Comparison of ENCODE assay signal across 3 cellular contexts in the genomic region with DNA sequence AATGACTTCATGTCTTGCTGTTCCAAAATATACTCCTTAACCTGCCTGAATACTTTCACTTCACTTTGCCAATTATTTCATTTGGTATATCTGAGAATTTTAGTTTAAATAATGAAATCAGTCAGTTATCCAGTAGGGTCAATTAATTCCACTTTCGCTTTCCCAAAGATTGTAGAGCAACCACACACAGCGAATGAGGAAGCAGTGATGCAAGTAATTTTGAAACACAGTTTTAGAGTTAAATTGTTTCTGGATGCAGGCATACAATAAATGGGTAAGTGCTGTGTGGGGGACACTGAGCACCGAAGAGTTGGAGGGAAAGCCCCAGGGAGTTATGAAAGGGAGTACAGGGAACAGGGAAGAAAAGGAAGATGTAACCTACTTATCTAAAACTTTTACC.
TF ChIP-seq lines count a peak whose summit lies in the region.

No MANE protein-coding gene starts in this region.

TF ChIP-seq in SK-N-SH, 30 proteins besides CTCF, POLR2A, EP300 and RAD21 (continued from another document):
- no peak for TF ChIP-seq NRF1 (IDR thresholded peaks at IDR 0.05; ENCODE audit: low read depth, low read length)
- no peak for TF ChIP-seq FOSL2 (IDR thresholded peaks at IDR 0.05; ENCODE audit: borderline replicate concordance, low read depth)
- TF ChIP-seq, protein P1, sequence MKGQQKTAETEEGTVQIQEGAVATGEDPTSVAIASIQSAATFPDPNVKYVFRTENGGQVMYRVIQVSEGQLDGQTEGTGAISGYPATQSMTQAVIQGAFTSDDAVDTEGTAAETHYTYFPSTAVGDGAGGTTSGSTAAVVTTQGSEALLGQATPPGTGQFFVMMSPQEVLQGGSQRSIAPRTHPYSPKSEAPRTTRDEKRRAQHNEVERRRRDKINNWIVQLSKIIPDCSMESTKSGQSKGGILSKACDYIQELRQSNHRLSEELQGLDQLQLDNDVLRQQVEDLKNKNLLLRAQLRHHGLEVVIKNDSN (IDR thresholded peaks at IDR 0.05; ENCODE audit: borderline replicate concordance, low read depth), result no peak
- TF ChIP-seq, protein P2, sequence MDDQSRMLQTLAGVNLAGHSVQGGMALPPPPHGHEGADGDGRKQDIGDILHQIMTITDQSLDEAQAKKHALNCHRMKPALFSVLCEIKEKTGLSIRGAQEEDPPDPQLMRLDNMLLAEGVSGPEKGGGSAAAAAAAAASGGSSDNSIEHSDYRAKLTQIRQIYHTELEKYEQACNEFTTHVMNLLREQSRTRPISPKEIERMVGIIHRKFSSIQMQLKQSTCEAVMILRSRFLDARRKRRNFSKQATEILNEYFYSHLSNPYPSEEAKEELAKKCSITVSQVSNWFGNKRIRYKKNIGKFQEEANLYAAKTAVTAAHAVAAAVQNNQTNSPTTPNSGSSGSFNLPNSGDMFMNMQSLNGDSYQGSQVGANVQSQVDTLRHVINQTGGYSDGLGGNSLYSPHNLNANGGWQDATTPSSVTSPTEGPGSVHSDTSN (IDR thresholded peaks at IDR 0.05), result no peak
- TF ChIP-seq FOXJ3 (CRISPR knock-in tag; IDR thresholded peaks at IDR 0.05), result no peak
- no peak for TF ChIP-seq GATA2 (CRISPR knock-in tag; IDR thresholded peaks at IDR 0.05)
- no peak for TF ChIP-seq TAF1 (IDR thresholded peaks at IDR 0.05; ENCODE audit: borderline replicate concordance, low read depth, low read length)
- no peak for TF ChIP-seq SIN3A (IDR thresholded peaks at IDR 0.05; ENCODE audit: borderline replicate concordance, low read depth, low read length)
- no peak for TF ChIP-seq FOXM1 (IDR thresholded peaks at IDR 0.05; ENCODE audit: low read depth)
- TF ChIP-seq, protein P3, sequence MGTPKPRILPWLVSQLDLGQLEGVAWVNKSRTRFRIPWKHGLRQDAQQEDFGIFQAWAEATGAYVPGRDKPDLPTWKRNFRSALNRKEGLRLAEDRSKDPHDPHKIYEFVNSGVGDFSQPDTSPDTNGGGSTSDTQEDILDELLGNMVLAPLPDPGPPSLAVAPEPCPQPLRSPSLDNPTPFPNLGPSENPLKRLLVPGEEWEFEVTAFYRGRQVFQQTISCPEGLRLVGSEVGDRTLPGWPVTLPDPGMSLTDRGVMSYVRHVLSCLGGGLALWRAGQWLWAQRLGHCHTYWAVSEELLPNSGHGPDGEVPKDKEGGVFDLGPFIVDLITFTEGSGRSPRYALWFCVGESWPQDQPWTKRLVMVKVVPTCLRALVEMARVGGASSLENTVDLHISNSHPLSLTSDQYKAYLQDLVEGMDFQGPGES (IDR thresholded peaks at IDR 0.05; ENCODE audit: low read depth, low read length), result no peak

TF ChIP-seq in SK-N-SH treated with all-trans-retinoic acid at 6 μM for 48 hours, 23 proteins besides CTCF, POLR2A, EP300 and RAD21 (continued from another document):
- no peak for TF ChIP-seq ZNF565 (CRISPR knock-in tag; conservative IDR thresholded peaks at IDR 0.05; ENCODE audit: low read depth)
- TF ChIP-seq, protein P4, sequence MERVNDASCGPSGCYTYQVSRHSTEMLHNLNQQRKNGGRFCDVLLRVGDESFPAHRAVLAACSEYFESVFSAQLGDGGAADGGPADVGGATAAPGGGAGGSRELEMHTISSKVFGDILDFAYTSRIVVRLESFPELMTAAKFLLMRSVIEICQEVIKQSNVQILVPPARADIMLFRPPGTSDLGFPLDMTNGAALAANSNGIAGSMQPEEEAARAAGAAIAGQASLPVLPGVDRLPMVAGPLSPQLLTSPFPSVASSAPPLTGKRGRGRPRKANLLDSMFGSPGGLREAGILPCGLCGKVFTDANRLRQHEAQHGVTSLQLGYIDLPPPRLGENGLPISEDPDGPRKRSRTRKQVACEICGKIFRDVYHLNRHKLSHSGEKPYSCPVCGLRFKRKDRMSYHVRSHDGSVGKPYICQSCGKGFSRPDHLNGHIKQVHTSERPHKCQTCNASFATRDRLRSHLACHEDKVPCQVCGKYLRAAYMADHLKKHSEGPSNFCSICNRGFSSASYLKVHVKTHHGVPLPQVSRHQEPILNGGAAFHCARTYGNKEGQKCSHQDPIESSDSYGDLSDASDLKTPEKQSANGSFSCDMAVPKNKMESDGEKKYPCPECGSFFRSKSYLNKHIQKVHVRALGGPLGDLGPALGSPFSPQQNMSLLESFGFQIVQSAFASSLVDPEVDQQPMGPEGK (CRISPR knock-in tag; IDR thresholded peaks at IDR 0.05; ENCODE audit: borderline replicate concordance), result no peak
- TF ChIP-seq CSDC2 (CRISPR knock-in tag; IDR thresholded peaks at IDR 0.05), result no peak
- TF ChIP-seq ZFP3 (CRISPR knock-in tag; IDR thresholded peaks at IDR 0.05), result no peak
- TF ChIP-seq RARB (CRISPR knock-in tag; IDR thresholded peaks at IDR 0.05), result no peak
- TF ChIP-seq ZC3H10 (CRISPR knock-in tag; IDR thresholded peaks at IDR 0.05), result no peak
- TF ChIP-seq GLIS3 (CRISPR knock-in tag; IDR thresholded peaks at IDR 0.05), result no peak
- no peak for TF ChIP-seq SNAI2 (CRISPR knock-in tag; IDR thresholded peaks at IDR 0.05)
- no peak for TF ChIP-seq ZNF70 (CRISPR knock-in tag; IDR thresholded peaks at IDR 0.05)
- TF ChIP-seq ESRRG (CRISPR knock-in tag; IDR thresholded peaks at IDR 0.05), result no peak

TF ChIP-seq in H1, 55 proteins besides CTCF, POLR2A, EP300 and RAD21 (continued from another document):
- TF ChIP-seq RNF2 (IDR thresholded peaks at IDR 0.05; ENCODE audit: borderline replicate concordance, low read depth, low read length, missing control alignments, poor library complexity, severe bottlenecking), result no peak
- TF ChIP-seq TBP (IDR thresholded peaks at IDR 0.05; ENCODE audit: low read depth, low read length), result no peak
- no peak for TF ChIP-seq HDAC2 (IDR thresholded peaks at IDR 0.05; ENCODE audit: borderline replicate concordance in 1 of 2, low read depth in 2 of 2, low read length in 2 of 2)
- TF ChIP-seq KDM5A (IDR thresholded peaks at IDR 0.05; ENCODE audit: low read length), result no peak
- TF ChIP-seq, protein P5, sequence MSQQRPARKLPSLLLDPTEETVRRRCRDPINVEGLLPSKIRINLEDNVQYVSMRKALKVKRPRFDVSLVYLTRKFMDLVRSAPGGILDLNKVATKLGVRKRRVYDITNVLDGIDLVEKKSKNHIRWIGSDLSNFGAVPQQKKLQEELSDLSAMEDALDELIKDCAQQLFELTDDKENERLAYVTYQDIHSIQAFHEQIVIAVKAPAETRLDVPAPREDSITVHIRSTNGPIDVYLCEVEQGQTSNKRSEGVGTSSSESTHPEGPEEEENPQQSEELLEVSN (IDR thresholded peaks at IDR 0.05), result no peak
- TF ChIP-seq, protein P6, sequence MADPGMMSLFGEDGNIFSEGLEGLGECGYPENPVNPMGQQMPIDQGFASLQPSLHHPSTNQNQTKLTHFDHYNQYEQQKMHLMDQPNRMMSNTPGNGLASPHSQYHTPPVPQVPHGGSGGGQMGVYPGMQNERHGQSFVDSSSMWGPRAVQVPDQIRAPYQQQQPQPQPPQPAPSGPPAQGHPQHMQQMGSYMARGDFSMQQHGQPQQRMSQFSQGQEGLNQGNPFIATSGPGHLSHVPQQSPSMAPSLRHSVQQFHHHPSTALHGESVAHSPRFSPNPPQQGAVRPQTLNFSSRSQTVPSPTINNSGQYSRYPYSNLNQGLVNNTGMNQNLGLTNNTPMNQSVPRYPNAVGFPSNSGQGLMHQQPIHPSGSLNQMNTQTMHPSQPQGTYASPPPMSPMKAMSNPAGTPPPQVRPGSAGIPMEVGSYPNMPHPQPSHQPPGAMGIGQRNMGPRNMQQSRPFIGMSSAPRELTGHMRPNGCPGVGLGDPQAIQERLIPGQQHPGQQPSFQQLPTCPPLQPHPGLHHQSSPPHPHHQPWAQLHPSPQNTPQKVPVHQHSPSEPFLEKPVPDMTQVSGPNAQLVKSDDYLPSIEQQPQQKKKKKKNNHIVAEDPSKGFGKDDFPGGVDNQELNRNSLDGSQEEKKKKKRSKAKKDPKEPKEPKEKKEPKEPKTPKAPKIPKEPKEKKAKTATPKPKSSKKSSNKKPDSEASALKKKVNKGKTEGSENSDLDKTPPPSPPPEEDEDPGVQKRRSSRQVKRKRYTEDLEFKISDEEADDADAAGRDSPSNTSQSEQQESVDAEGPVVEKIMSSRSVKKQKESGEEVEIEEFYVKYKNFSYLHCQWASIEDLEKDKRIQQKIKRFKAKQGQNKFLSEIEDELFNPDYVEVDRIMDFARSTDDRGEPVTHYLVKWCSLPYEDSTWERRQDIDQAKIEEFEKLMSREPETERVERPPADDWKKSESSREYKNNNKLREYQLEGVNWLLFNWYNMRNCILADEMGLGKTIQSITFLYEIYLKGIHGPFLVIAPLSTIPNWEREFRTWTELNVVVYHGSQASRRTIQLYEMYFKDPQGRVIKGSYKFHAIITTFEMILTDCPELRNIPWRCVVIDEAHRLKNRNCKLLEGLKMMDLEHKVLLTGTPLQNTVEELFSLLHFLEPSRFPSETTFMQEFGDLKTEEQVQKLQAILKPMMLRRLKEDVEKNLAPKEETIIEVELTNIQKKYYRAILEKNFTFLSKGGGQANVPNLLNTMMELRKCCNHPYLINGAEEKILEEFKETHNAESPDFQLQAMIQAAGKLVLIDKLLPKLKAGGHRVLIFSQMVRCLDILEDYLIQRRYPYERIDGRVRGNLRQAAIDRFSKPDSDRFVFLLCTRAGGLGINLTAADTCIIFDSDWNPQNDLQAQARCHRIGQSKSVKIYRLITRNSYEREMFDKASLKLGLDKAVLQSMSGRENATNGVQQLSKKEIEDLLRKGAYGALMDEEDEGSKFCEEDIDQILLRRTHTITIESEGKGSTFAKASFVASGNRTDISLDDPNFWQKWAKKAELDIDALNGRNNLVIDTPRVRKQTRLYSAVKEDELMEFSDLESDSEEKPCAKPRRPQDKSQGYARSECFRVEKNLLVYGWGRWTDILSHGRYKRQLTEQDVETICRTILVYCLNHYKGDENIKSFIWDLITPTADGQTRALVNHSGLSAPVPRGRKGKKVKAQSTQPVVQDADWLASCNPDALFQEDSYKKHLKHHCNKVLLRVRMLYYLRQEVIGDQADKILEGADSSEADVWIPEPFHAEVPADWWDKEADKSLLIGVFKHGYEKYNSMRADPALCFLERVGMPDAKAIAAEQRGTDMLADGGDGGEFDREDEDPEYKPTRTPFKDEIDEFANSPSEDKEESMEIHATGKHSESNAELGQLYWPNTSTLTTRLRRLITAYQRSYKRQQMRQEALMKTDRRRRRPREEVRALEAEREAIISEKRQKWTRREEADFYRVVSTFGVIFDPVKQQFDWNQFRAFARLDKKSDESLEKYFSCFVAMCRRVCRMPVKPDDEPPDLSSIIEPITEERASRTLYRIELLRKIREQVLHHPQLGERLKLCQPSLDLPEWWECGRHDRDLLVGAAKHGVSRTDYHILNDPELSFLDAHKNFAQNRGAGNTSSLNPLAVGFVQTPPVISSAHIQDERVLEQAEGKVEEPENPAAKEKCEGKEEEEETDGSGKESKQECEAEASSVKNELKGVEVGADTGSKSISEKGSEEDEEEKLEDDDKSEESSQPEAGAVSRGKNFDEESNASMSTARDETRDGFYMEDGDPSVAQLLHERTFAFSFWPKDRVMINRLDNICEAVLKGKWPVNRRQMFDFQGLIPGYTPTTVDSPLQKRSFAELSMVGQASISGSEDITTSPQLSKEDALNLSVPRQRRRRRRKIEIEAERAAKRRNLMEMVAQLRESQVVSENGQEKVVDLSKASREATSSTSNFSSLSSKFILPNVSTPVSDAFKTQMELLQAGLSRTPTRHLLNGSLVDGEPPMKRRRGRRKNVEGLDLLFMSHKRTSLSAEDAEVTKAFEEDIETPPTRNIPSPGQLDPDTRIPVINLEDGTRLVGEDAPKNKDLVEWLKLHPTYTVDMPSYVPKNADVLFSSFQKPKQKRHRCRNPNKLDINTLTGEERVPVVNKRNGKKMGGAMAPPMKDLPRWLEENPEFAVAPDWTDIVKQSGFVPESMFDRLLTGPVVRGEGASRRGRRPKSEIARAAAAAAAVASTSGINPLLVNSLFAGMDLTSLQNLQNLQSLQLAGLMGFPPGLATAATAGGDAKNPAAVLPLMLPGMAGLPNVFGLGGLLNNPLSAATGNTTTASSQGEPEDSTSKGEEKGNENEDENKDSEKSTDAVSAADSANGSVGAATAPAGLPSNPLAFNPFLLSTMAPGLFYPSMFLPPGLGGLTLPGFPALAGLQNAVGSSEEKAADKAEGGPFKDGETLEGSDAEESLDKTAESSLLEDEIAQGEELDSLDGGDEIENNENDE (IDR thresholded peaks at IDR 0.05; ENCODE audit: insufficient replicate concordance, low read length), result no peak
- no peak for TF ChIP-seq SP4 (IDR thresholded peaks at IDR 0.05; ENCODE audit: low read length)
- TF ChIP-seq BCL11A (IDR thresholded peaks at IDR 0.05; ENCODE audit: low read depth in 2 of 2, low read length in 2 of 2), result no peak
- TF ChIP-seq CEBPB (IDR thresholded peaks at IDR 0.05; ENCODE audit: low read depth, low read length), result no peak
- TF ChIP-seq POLR2AphosphoS5 (IDR thresholded peaks at IDR 0.05; ENCODE audit: low read depth, low read length), result no peak
